In genomic region chr15:63157066-63157890, GRCh38 we compare ENCODE assay signal across 1 cellular context.
A peak's percentile ranks its signal among the peaks of the same experiment; 100 is the strongest.
TF ChIP-seq lines count a peak whose summit lies in the region.

RPS27L (minus strand) TSS chr15:63157477; CDS start chr15:63157405, 72 bp downstream.

TF ChIP-seq in K562, 482 proteins besides CTCF, POLR2A, EP300 and RAD21 (continued from another document and continues in another):
- TF ChIP-seq HOMEZ (CRISPR knock-in tag; IDR thresholded peaks at IDR 0.05) (no peak), TOE1 (IDR thresholded peaks at IDR 0.05; ENCODE audit: borderline replicate concordance) (no peak), TOE1 (CRISPR knock-in tag; IDR thresholded peaks at IDR 0.05; ENCODE audit: borderline replicate concordance, low read depth) (no peak; the same call in none of the 2 replicates), ZBTB9 (CRISPR knock-in tag; IDR thresholded peaks at IDR 0.05) (peak; percentile 39; the same call in 1 of the 2 replicates), FOXK2 (conservative IDR thresholded peaks at IDR 0.05 in 1 of 2, IDR thresholded peaks at IDR 0.05 in 1 of 2; ENCODE audit: low read depth in 2 of 2) (peak; percentile 98 to 99), JUNB (CRISPR knock-in tag; conservative IDR thresholded peaks at IDR 0.05) (no peak), PBX2 (CRISPR knock-in tag; IDR thresholded peaks at IDR 0.05; ENCODE audit: low read depth) (no peak), PBX2 (tag; conservative IDR thresholded peaks at IDR 0.05; ENCODE audit: low read depth) (no peak), SP1 (CRISPR knock-in tag; IDR thresholded peaks at IDR 0.05) (peak; percentile 74; the same call in 1 of the 2 replicates), FOS (IDR thresholded peaks at IDR 0.05; ENCODE audit: extremely low read depth, insufficient read length) (no peak), BCLAF1 (IDR thresholded peaks at IDR 0.05; ENCODE audit: borderline replicate concordance in 1 of 2, control insufficient read depth in 1 of 2, low read depth in 2 of 2, low read length in 1 of 2) (no peak), MLLT1 (IDR thresholded peaks at IDR 0.05) (peak; percentile 15 to 74; a peak in 2 of 4 replicates), E2F8 (IDR thresholded peaks at IDR 0.05; ENCODE audit: low read depth, partially characterized antibody) (peak; percentile 65), ZNF146 (CRISPR knock-in tag; IDR thresholded peaks at IDR 0.05; ENCODE audit: unreplicated experiment) (no peak), RFX1 (IDR thresholded peaks at IDR 0.05) (no peak), RNF219 (CRISPR knock-in tag; IDR thresholded peaks at IDR 0.05) (no peak), BCL6 (CRISPR knock-in tag; IDR thresholded peaks at IDR 0.05) (no peak), SREBF1 (IDR thresholded peaks at IDR 0.05; ENCODE audit: borderline replicate concordance, low read depth, low read length) (no peak), ZNF699 (CRISPR knock-in tag; IDR thresholded peaks at IDR 0.05; ENCODE audit: insufficient replicate concordance) (no peak), CBX8 (IDR thresholded peaks at IDR 0.05; ENCODE audit: borderline replicate concordance, extremely low read depth, low read depth, low read length, poor library complexity, severe bottlenecking) (no peak), TFE3 (CRISPR knock-in tag; IDR thresholded peaks at IDR 0.05) (no peak), NFYB (IDR thresholded peaks at IDR 0.05; ENCODE audit: extremely low read depth, insufficient read length) (no peak), CHD4 (IDR thresholded peaks at IDR 0.05; ENCODE audit: insufficient read depth, insufficient replicate concordance, low read depth, low read length, poor library complexity, severe bottlenecking) (no peak), PATZ1 (CRISPR knock-in tag; IDR thresholded peaks at IDR 0.05; ENCODE audit: borderline replicate concordance) (no peak), POLR2AphosphoS2 (IDR thresholded peaks at IDR 0.05; ENCODE audit: low read length) (0 out of 2 replicates have a peak, but pooled peaks have one; percentile 42), ZNF140 (CRISPR knock-in tag; IDR thresholded peaks at IDR 0.05) (no peak), ELF1 (tag; IDR thresholded peaks at IDR 0.05) (peak; percentile 96), BRD4 (IDR thresholded peaks at IDR 0.05) (no peak), ZNF507 (tag; conservative IDR thresholded peaks at IDR 0.05) (no peak), IRF9 (tag; IDR thresholded peaks at IDR 0.05) (no peak)
